In genomic region chr7:22554184-22554583, GRCh38 we compare ENCODE assay signal across 24 cellular contexts.
"Had no signal": no experiment of that assay in that cellular context is flagged by ENCODE, and none has a peak within 500 bp of the region (broad histone marks: within the 10 kb centered on the region; RNA-seq: fewer than 3 reads in every experiment).

No MANE protein-coding gene starts in this region.

- H3K27ac Mint-ChIP-seq: IgD-negative memory B cell had no signal

- H3K9ac ChIP-seq: KMS-11, SK-N-SH had no signal

- H3K27ac ChIP-seq: HL-60, KMS-11, RWPE1 had no signal

- ATAC-seq: K562, Panc1, PC-3 had no signal

- DNase-seq: Kasumi-1, MM.1S, NCI-H1092 treated with DMSO at 0.1 percent for 48 hours, NCI-H1436, NCI-H187, NCI-H2029, NCI-H2081 treated with DMSO at 0.1 percent for 48 hours, NCI-H2171, NCI-H226, NCI-H446, NCI-H510A, NCI-H524 treated with DMSO at 0.1 percent for 48 hours, NCI-H69, NCI-H774, PC-3, SHP77, SK-N-SH had no signal

- FAIRE-seq: HTR-8/SVneo, K562 had no signal

- H3K4me2 ChIP-seq: KMS-11, SK-N-SH had no signal

- H3K9me3 Mint-ChIP-seq: IgD-negative memory B cell had no signal

- H3K4me3 ChIP-seq: K562 had no signal

- H3K36me3 Mint-ChIP-seq: IgD-negative memory B cell had no signal

- H3K9me3 ChIP-seq: SK-N-SH had no signal
